ENCODE assay signal across 8 cellular contexts in the genomic region with DNA sequence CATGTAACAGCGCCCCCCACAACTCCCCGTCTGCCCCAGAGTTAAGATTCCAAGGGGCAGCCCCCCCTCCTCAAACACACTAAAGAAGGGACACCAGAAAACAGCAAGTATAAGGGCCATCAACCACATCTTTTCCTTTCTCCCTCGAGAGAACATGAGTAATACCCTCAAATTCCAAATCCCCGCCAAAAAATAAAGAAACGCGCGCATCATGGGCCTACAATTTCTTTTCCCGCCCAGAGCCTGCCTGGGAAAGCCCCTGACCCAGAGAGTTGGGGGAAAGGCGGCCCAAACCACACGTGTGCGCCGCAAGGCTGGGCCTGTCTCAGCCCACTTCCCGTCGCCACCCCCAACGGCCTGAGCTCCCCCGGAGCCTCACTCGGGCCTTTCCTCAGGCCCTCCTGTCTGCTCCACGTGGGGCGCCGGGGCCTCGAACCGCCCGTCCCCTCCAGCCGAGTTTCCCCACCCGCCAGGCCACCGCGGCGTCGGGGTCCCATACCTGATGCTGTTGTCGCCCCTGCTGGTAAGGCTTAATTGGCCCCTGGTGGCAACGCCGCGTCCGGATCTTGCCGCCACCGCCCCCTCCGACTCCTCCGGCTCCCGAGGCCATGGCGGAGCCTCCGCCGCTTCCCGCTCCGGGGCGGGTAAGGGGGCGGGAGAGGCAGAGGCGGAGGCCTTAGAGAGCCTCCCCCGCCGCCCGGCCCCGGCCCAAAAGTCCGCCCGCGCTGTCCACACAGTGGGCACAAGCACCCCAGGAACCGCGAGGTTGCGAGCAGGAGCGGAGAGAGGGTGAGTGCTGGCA. TPM values are rescaled to one million over a fixed set of nuclear protein-coding genes. Genes with fewer than 3 reads are reported as not detected.
DNase-seq lines count a peak whose midpoint lies in the region; ATAC-seq, FAIRE-seq and TF ChIP-seq lines count a peak whose summit lies in the region.

No MANE protein-coding gene starts in this region.

- DNase-seq in DMS53 treated with DMSO at 0.1 percent for 48 hours (lab: John Stamatoyannopoulos, UW; ENCODE audit: unreplicated experiment), result peak; percentile 22
- peak in 62 of 76 experiments; percentile 26 to 91 (median 68) for DNase-seq in HUDEP-2 (lab: John Stamatoyannopoulos, UW; ENCODE audit: unreplicated experiment in 76 of 76)
- peak; percentile 90 for DNase-seq in activated naive CD4-positive, alpha-beta T cell treated with Interleukin-2 at 50 U/mL for 16 hours
- peak; percentile 68 for DNase-seq in Right ventricle myocardium inferior (ENCODE audit: missing footprints)
- DNase-seq in posterior vena cava (ENCODE audit: low spot score), result peak; percentile 90
- peak; percentile 49 for DNase-seq in urothelium cell line (ENCODE audit: low spot score)

- ATAC-seq in GM21390 (IDR thresholded peaks at IDR 0.05; ENCODE audit: unreplicated experiment), result peak; percentile 52
- ATAC-seq in Right ventricle myocardium inferior, result peak; percentile 62

- intact Hi-C loops in Right ventricle myocardium inferior (cut with DNase I) (loop anchor here (2.0 kb wide), 1 partner anchor 105 kb away; the partner anchor contains the start of gene FAM8A1), posterior vena cava (cut with DNase I) (no loop called here)

- peak; percentile 57 for TF ChIP-seq POLR2A in Raji (IDR thresholded peaks at IDR 0.05; ENCODE audit: insufficient read depth, low read depth, low read length)

- FAIRE-seq in urothelium cell line (lab: Jason Lieb, UNC), result no peak

RNA-seq across cellular contexts. Expression of gene NUP153, which starts 0.7 kb away (rescaled TPM):
- total RNA-seq in Right ventricle myocardium inferior, result 23.5 TPM
- 10 to 100 TPM; 22.4 to 29.1 TPM for total RNA-seq in posterior vena cava

Comparison
In these comparisons a context has a peak if more than half of its experiments do, and no peak if none do; other contexts are left out.
1. Peak in every context shown above with its lines: DNase-seq and ATAC-seq.
2. DNase-seq: peak in every context shown above with its lines; median percentile 90 in activated naive CD4-positive, alpha-beta T cell treated with Interleukin-2 at 50 U/mL for 16 hours; 90 in posterior vena cava; 68 in Right ventricle myocardium inferior; 68 in HUDEP-2; 49 in urothelium cell line; 22 in DMS53 treated with DMSO at 0.1 percent for 48 hours.